In genomic region chr4:25021206-25021605, GRCh38 we compare ENCODE assay signal across 14 cellular contexts. TPM values are rescaled to one million over a fixed set of nuclear protein-coding genes. Genes with fewer than 3 reads are reported as not detected.
"Had no signal": no experiment of that assay in that cellular context is flagged by ENCODE, and none has a peak within 500 bp of the region (broad histone marks: within the 10 kb centered on the region; RNA-seq: fewer than 3 reads in every experiment).

No MANE protein-coding gene starts in this region.

- H3K4me3 ChIP-seq: psoas muscle, sigmoid colon had no signal

- H3K27ac ChIP-seq: psoas muscle, sigmoid colon had no signal

- H3K9me3 ChIP-seq: psoas muscle, sigmoid colon had no signal

- H3K4me1 ChIP-seq: sigmoid colon had no signal

- H3K27me3 ChIP-seq: sigmoid colon had no signal

- DNase-seq: activated CD4-positive, alpha-beta T cell treated with anti-CD3 and anti-CD28 coated beads, Interleukin-2, amount 10 ng/mL, durations not matched to agents 7 days and 5 days; activated CD4-positive, CD25-positive, alpha-beta regulatory T cell; activated CD8-positive, alpha-beta memory T cell treated with anti-CD3 and anti-CD28 coated beads for 24 hours; activated naive CD4-positive, alpha-beta T cell treated with anti-CD3 and anti-CD28 coated beads for 36 hours; central memory CD4-positive, alpha-beta T cell; foreskin melanocyte; head of caudate nucleus; nephron progenitor cell; psoas muscle; sigmoid colon; stimulated activated CD4-positive, alpha-beta T cell treated with anti-CD3 and anti-CD28 coated beads, Interleukin-2, amount 100 ng/mL, for 48 hours; stimulated activated naive CD4-positive, alpha-beta T cell treated with Interleukin-2 at 50 U/mL for 16 hours had no signal

RNA-seq across cellular contexts. Expression of gene LGI2, which starts 9.5 kb away (rescaled TPM):
- total RNA-seq: activated CD4-positive, alpha-beta T cell treated with anti-CD3 and anti-CD28 coated beads, Interleukin-2, amount 10 ng/mL, durations not matched to agents 7 days and 5 days; activated naive CD4-positive, alpha-beta T cell treated with anti-CD3 and anti-CD28 coated beads for 36 hours; activated T-helper 17 cell treated with anti-CD3 and anti-CD28 coated beads, Interleukin-2, amount 50 U/mL, for 72 hours; T-helper 1 cell treated with Interleukin-12 subunit alpha and Interleukin-12 subunit beta and Interleukin-4 antibody, amounts not matched to agents 30 ng/mL and 1 ng/mL, for 36 hours had no signal
